In the genomic region with DNA sequence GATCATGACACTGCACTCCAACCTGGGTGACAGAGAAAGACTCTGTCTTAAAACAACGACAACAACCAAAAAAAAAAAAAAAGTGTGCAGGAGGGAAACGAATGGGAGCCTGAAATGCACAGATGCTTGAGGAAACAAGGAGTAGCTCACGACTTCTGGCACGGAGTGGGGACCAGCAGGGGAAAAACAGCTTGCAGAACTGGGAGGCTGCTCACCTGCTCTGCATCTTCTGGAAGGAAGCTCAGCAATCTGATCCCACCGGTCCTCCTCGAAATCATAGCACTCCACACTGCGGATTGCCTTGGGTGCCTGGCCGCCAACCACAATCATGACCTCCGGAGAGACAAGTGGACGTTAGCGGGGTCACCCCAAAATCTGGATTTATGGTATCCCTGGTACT, we compare ENCODE assay signal across 18 cellular contexts.
"Had no signal": no experiment of that assay in that cellular context is flagged by ENCODE, and none has a peak within 500 bp of the region (broad histone marks: within the 10 kb centered on the region; RNA-seq: fewer than 3 reads in every experiment).

No MANE protein-coding gene starts in this region.

- DNase-seq: dermis blood vessel endothelial cell; effector CD4-positive, alpha-beta T cell; effector memory CD4-positive, alpha-beta T cell; foreskin keratinocyte; glutamatergic neuron; head of caudate nucleus; heart right ventricle; left cardiac atrium; left lung; left ventricle myocardium superior; lower lobe of right lung; mesenchymal stem cell; mucosa of descending colon; naive B cell; naive thymus-derived CD8-positive, alpha-beta T cell had no signal

- H3K27ac ChIP-seq: coronary artery, esophagus muscularis mucosa, foreskin keratinocyte, gastroesophageal sphincter, heart right ventricle, left lung, lower lobe of right lung had no signal
